10 cellular contexts compared by ENCODE assay signal in the genomic region with DNA sequence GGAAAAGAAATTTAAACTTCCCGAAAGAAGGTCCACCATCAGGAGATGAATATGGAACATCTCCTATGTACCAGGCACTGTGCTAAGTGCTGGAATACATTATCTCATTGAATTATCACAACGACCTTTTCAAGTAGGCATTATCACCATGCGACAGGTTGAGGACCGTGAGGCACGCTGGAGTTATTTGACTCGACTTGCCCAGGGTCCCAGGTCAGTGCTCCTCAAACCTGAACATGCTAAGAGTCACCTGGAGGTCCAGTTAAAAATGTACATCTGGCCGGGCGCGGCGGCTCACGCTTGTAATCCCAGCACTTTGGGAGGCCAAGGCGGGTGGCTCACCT. TPM values are rescaled to one million over a fixed set of nuclear protein-coding genes. Genes with fewer than 3 reads are reported as not detected.
DNase-seq lines count a peak whose midpoint lies in the region; ATAC-seq and TF ChIP-seq lines count a peak whose summit lies in the region.
"Had no signal": no experiment of that assay in that cellular context is flagged by ENCODE, and none has a peak within 500 bp of the region (broad histone marks: within the 10 kb centered on the region; RNA-seq: fewer than 3 reads in every experiment).

No MANE protein-coding gene starts in this region.

- H3K9me3 ChIP-seq in neural progenitor cell (ENCODE audit: low read depth) = no peaks in the 10 kb centered on the region

- H3K9me3 Mint-ChIP-seq in Calu3 (ENCODE audit: low read depth, unreplicated experiment) = no peaks in the 10 kb centered on the region
- no peaks in the 10 kb centered on the region for H3K9me3 Mint-ChIP-seq in MCF 10A (ENCODE audit: unreplicated experiment)
- no peaks in the 10 kb centered on the region for H3K9me3 Mint-ChIP-seq in neural progenitor cell
- H3K9me3 Mint-ChIP-seq: activated T-cell treated with anti-CD3 and anti-CD28 coated beads, Interleukin-2, amount 50 U/mL, for 24 hours had no signal

- H3K27me3 ChIP-seq in neural progenitor cell = no peaks in the 10 kb centered on the region

- H3K9ac ChIP-seq in neural progenitor cell = no peak overlapping the region

- H3K27me3 Mint-ChIP-seq in Calu3 (ENCODE audit: unreplicated experiment) = peaks cover 17% of the 10 kb centered on the region
- H3K27me3 Mint-ChIP-seq in MCF 10A (ENCODE audit: insufficient read depth, unreplicated experiment) = no peaks in the 10 kb centered on the region
- no peaks in the 10 kb centered on the region for H3K27me3 Mint-ChIP-seq in neural progenitor cell (ENCODE audit: insufficient read depth, low read depth)
- H3K27me3 Mint-ChIP-seq: activated T-cell treated with anti-CD3 and anti-CD28 coated beads, Interleukin-2, amount 50 U/mL, for 24 hours had no signal

- no peak for ATAC-seq in HG03378 (IDR thresholded peaks at IDR 0.05; ENCODE audit: unreplicated experiment)

- no peaks in the 10 kb centered on the region for H3K79me2 ChIP-seq in neural progenitor cell (ENCODE audit: low read depth)

- H3K4me1 ChIP-seq in neural progenitor cell = no peaks in the 10 kb centered on the region

- no peak overlapping the region for H2AFZ ChIP-seq in neural progenitor cell (replicated peaks)

- H3K4me2 ChIP-seq in neural progenitor cell = no peak overlapping the region

- H3K4me3 Mint-ChIP-seq in Calu3 (ENCODE audit: low read depth, unreplicated experiment) (peak overlapping the region; percentile 72), MCF 10A (ENCODE audit: unreplicated experiment) (peak overlapping the region; percentile 53), neural progenitor cell (peak overlapping the region; percentile 60)

- no TSS peak for BruUV-seq in Calu3 (replicated peaks; lab: Mats Ljungman, UMichigan)
- BruUV-seq in MCF 10A (replicated peaks; lab: Mats Ljungman, UMichigan) = no TSS peak

- peaks cover 22% of the 10 kb centered on the region for H3F3A ChIP-seq in neural progenitor cell (ENCODE audit: low read depth)

- no peaks in the 10 kb centered on the region for H3K36me3 ChIP-seq in neural progenitor cell

- DNase-seq in Calu3 (no peak), NB4 (ENCODE audit: low read depth) (no peak), MCF 10A (ENCODE audit: unreplicated experiment) (no peak), neural progenitor cell (ENCODE audit: low spot score) (no peak), NCI-H1436 treated with DMSO at 0.1 percent for 48 hours (lab: John Stamatoyannopoulos, UW) (no peak), activated gamma-delta T cell (lab: John Stamatoyannopoulos, UW) (no peak)

- TF ChIP-seq POLR2A in NB4 (IDR thresholded peaks at IDR 0.05; ENCODE audit: extremely low read depth, insufficient read length) = no peak

- POLR2A ChIA-PET in MCF 10A (lab: Yijun Ruan, JAX) = interaction anchor here (0.7 to 1.6 kb wide), 7 partner anchors 16 to 243 kb away, joined by 3 to 9 read pairs (median 4); partner anchors contain the start of genes AGTRAP, CLCN6, FBXO6 and MTHFR

- H3K36me3 Mint-ChIP-seq in Calu3 (ENCODE audit: insufficient read depth, unreplicated experiment) = no peaks in the 10 kb centered on the region
- H3K36me3 Mint-ChIP-seq in MCF 10A (ENCODE audit: insufficient read depth, unreplicated experiment) = no peaks in the 10 kb centered on the region
- H3K36me3 Mint-ChIP-seq in neural progenitor cell = peaks cover 5% of the 10 kb centered on the region

- TF ChIP-seq CTCF in Calu3 (IDR thresholded peaks at IDR 0.05; ENCODE audit: unreplicated experiment) = no peak
- TF ChIP-seq CTCF in NB4 (IDR thresholded peaks at IDR 0.05; ENCODE audit: low read depth, low read length) = no peak
- no peak for TF ChIP-seq CTCF in MCF 10A (IDR thresholded peaks at IDR 0.05; ENCODE audit: unreplicated experiment)
- no peak for TF ChIP-seq CTCF in neural progenitor cell (IDR thresholded peaks at IDR 0.05)

- no peaks in the 10 kb centered on the region for H3K4me1 Mint-ChIP-seq in Calu3 (ENCODE audit: low read depth, unreplicated experiment)
- peaks cover 5% of the 10 kb centered on the region for H3K4me1 Mint-ChIP-seq in MCF 10A (ENCODE audit: insufficient read depth, unreplicated experiment)
- H3K4me1 Mint-ChIP-seq in neural progenitor cell = peaks cover 15% of the 10 kb centered on the region

- CTCF ChIA-PET in Calu3 (lab: Charles Lee) (interaction anchor here (0.9 to 1.7 kb wide), 5 partner anchors 12 to 70 kb away, joined by 4 to 18 read pairs (median 10); partner anchors contain the start of genes AGTRAP and FBXO6), MCF 10A (lab: Yijun Ruan, JAX) (interaction anchor here (0.5 to 4.1 kb wide), 21 partner anchors 9 to 1975 kb away, joined by 3 to 27 read pairs (median 5); partner anchors contain the start of genes AGTRAP, FBXO6 and MAD2L2)

- peak overlapping the region; percentile 53 for H3K4me3 ChIP-seq in NB4 (ENCODE audit: low read depth, low read length)
- no peak overlapping the region for H3K4me3 ChIP-seq in neural progenitor cell

- intact Hi-C loops in Calu3 (cut with micrococcal nuclease; ENCODE audit: unreplicated experiment) (no loop called here), MCF 10A (cut with micrococcal nuclease) (no loop called here)

- no peak overlapping the region for H3K27ac Mint-ChIP-seq in Calu3 (ENCODE audit: unreplicated experiment)
- no peak overlapping the region for H3K27ac Mint-ChIP-seq in MCF 10A (ENCODE audit: low read depth, unreplicated experiment)
- no peak overlapping the region for H3K27ac Mint-ChIP-seq in neural progenitor cell

- peaks cover 20% of the 10 kb centered on the region for H4K20me1 ChIP-seq in neural progenitor cell (ENCODE audit: low read depth)

- no peak overlapping the region for H3K27ac ChIP-seq in neural progenitor cell

RNA-seq across cellular contexts. Expression of gene AGTRAP, which starts 15.9 kb away (rescaled TPM):
- 30.4 and 41.2 TPM in 2 replicates for total RNA-seq in Calu3 (2022)
- total RNA-seq in MCF 10A (2022) = 68.4 and 73.1 TPM in 2 replicates
- 12.4 and 67.7 TPM in 2 replicates for total RNA-seq in neural progenitor cell (ENCODE audit: low replicate concordance)

RNA-seq across cellular contexts. Expression of gene DRAXIN, which starts 28.5 kb away (rescaled TPM):
- not detected in 2 replicates for total RNA-seq in Calu3 (2022)
- total RNA-seq in MCF 10A (2022) = 0.05 and 0.07 TPM in 2 replicates
- 27.1 and 31.3 TPM in 2 replicates for total RNA-seq in neural progenitor cell (ENCODE audit: low replicate concordance)

RNA-seq across cellular contexts. Expression of gene MAD2L2, which starts 39.1 kb away (rescaled TPM):
- total RNA-seq in Calu3 (2022) = 19.2 and 23.4 TPM in 2 replicates
- total RNA-seq in MCF 10A (2022) = 40.1 and 46.3 TPM in 2 replicates
- total RNA-seq in neural progenitor cell (ENCODE audit: low replicate concordance) = 108 and 164 TPM in 2 replicates

RNA-seq across cellular contexts. Expression of gene C1orf167, which starts 42.0 kb away (rescaled TPM):
- total RNA-seq in Calu3 (2022) (not detected in 2 replicates), MCF 10A (2022) (not detected in 2 replicates), neural progenitor cell (ENCODE audit: low replicate concordance) (0.22 TPM in 1 of 2 replicates, not detected in the other)
- total RNA-seq: Daoy, LHCN-M2 had no signal

RNA-seq across cellular contexts. Expression of gene FBXO6, which starts 56.0 kb away (rescaled TPM):
- total RNA-seq in Calu3 (2022) (3.0 and 3.9 TPM in 2 replicates), MCF 10A (2022) (3.9 and 4.3 TPM in 2 replicates), neural progenitor cell (ENCODE audit: low replicate concordance) (1.2 and 1.7 TPM in 2 replicates)

Comparison
In these comparisons a context has a peak if more than half of its experiments do, and no peak if none do; other contexts are left out.
1. RNA of gene DRAXIN, which starts 28.5 kb away (total RNA-seq): 27.1 to 31.3 TPM in neural progenitor cell; 0.05 to 0.07 TPM in MCF 10A and not detected in Calu3; every median in the first group is over 10 times any median in the second.
2. Peak in every context shown above with its lines, with median percentiles within 50 percentile points of each other: H3K4me3 Mint-ChIP-seq.